In the genomic region with DNA sequence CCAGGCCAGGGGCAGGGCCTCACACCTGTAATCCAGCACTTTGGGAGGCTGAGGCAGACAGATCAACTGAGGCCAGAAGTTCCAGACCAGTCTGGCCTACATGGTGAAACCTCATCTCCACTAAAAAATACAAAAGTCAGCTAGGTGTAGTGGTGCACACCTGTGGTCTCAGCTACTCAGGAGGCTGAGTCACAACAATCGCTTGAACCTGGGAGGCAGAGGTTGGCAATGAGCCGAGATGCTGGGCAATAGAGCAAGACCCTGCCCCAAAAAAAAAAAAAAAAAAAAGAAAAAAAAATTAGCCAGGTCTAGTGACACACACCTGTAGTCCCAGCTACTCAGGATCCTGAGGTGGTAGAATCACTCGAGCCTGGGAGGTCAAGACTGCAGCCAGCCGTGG, we compare ENCODE assay signal across 33 cellular contexts.
"Had no signal": no experiment of that assay in that cellular context is flagged by ENCODE, and none has a peak within 500 bp of the region (broad histone marks: within the 10 kb centered on the region; RNA-seq: fewer than 3 reads in every experiment).

No MANE protein-coding gene starts in this region.

- H3K27ac Mint-ChIP-seq: activated B cell treated with CpG ODN at 0.5 μM for 24 hours; activated CD8-positive, alpha-beta T cell treated with anti-CD3 and anti-CD28 coated beads for 36 hours; activated naive CD8-positive, alpha-beta T cell treated with anti-CD3 and anti-CD28 coated beads for 36 hours; activated naive CD8-positive, alpha-beta T cell treated with anti-CD3 and anti-CD28 coated beads, Interleukin-2, amount 50 U/mL, for 24 hours; activated T-helper 17 cell treated with anti-CD3 and anti-CD28 coated beads, Interleukin-2, amount 50 U/mL, for 72 hours; T-helper 17 cell; T-helper 2 cell treated with Interferon-gamma antibody and Interleukin-4, amounts not matched to agents 5 μg/mL and 100 μg/mL, for 36 hours had no signal

- H3K4me1 Mint-ChIP-seq: activated naive CD8-positive, alpha-beta T cell treated with anti-CD3 and anti-CD28 coated beads, Interleukin-2, amount 50 U/mL, for 24 hours; activated T-helper 17 cell treated with anti-CD3 and anti-CD28 coated beads, Interleukin-2, amount 50 U/mL, for 72 hours had no signal

- H3K27ac ChIP-seq: adrenal gland, body of pancreas, epithelial cell of prostate, esophagus squamous epithelium, gastroesophageal sphincter, heart right ventricle, WERI-Rb-1 had no signal

- H3K9me3 ChIP-seq: adrenal gland, body of pancreas, esophagus squamous epithelium, gastroesophageal sphincter had no signal

- H3K4me3 ChIP-seq: adrenal gland, body of pancreas, esophagus squamous epithelium, gastroesophageal sphincter, heart right ventricle had no signal

- H3K9me3 Mint-ChIP-seq: activated B cell treated with CpG ODN at 0.5 μM for 24 hours; activated CD8-positive, alpha-beta T cell treated with anti-CD3 and anti-CD28 coated beads for 36 hours; activated naive CD8-positive, alpha-beta T cell treated with anti-CD3 and anti-CD28 coated beads for 36 hours; activated naive CD8-positive, alpha-beta T cell treated with anti-CD3 and anti-CD28 coated beads, Interleukin-2, amount 50 U/mL, for 24 hours; activated T-cell treated with anti-CD3 and anti-CD28 coated beads, Interleukin-2, amount 50 U/mL, for 4 hours; activated T-helper 17 cell treated with anti-CD3 and anti-CD28 coated beads, Interleukin-2, amount 50 U/mL, for 72 hours; T-helper 2 cell treated with Interferon-gamma antibody and Interleukin-4, amounts not matched to agents 5 μg/mL and 100 μg/mL, for 36 hours had no signal

- ATAC-seq: activated CD4-positive, CD25-positive, alpha-beta regulatory T cell treated with anti-CD3 and anti-CD28 coated beads, Interleukin-2, amount 50 U/mL, for 24 hours; activated CD8-positive, alpha-beta T cell treated with anti-CD3 and anti-CD28 coated beads for 36 hours; activated naive CD8-positive, alpha-beta T cell treated with anti-CD3 and anti-CD28 coated beads, Interleukin-2, amount 50 U/mL, for 24 hours; activated T-cell treated with anti-CD3 and anti-CD28 coated beads, Interleukin-2, amount 50 U/mL, for 4 hours; activated T-helper 17 cell treated with anti-CD3 and anti-CD28 coated beads, Interleukin-2, amount 50 U/mL, for 72 hours; body of pancreas; gastroesophageal sphincter; heart right ventricle; T-helper 17 cell had no signal

- H3K27me3 ChIP-seq: adrenal gland, body of pancreas, esophagus squamous epithelium, gastroesophageal sphincter, heart right ventricle had no signal

- H3K4me3 Mint-ChIP-seq: activated B cell treated with CpG ODN at 0.5 μM for 24 hours; activated CD8-positive, alpha-beta T cell treated with anti-CD3 and anti-CD28 coated beads for 36 hours; activated naive CD8-positive, alpha-beta T cell treated with anti-CD3 and anti-CD28 coated beads for 36 hours; activated naive CD8-positive, alpha-beta T cell treated with anti-CD3 and anti-CD28 coated beads, Interleukin-2, amount 50 U/mL, for 24 hours; activated T-cell treated with anti-CD3 and anti-CD28 coated beads, Interleukin-2, amount 50 U/mL, for 4 hours; activated T-helper 17 cell treated with anti-CD3 and anti-CD28 coated beads, Interleukin-2, amount 50 U/mL, for 72 hours; T-helper 17 cell; T-helper 2 cell treated with Interferon-gamma antibody and Interleukin-4, amounts not matched to agents 5 μg/mL and 100 μg/mL, for 36 hours had no signal

- H3K4me1 ChIP-seq: adrenal gland, body of pancreas had no signal

- H3K27me3 Mint-ChIP-seq: activated B cell treated with CpG ODN at 0.5 μM for 24 hours; activated CD8-positive, alpha-beta T cell treated with anti-CD3 and anti-CD28 coated beads for 36 hours; activated naive CD8-positive, alpha-beta T cell treated with anti-CD3 and anti-CD28 coated beads for 36 hours; activated naive CD8-positive, alpha-beta T cell treated with anti-CD3 and anti-CD28 coated beads, Interleukin-2, amount 50 U/mL, for 24 hours; activated T-helper 17 cell treated with anti-CD3 and anti-CD28 coated beads, Interleukin-2, amount 50 U/mL, for 72 hours; T-helper 17 cell had no signal

- DNase-seq: activated B cell treated with CpG ODN at 0.5 μM for 24 hours; activated CD4-positive, alpha-beta T cell treated with anti-CD3 and anti-CD28 coated beads for 48 hours; activated CD4-positive, alpha-beta T cell treated with anti-CD3 and anti-CD28 coated beads, Interleukin-2, amount 50 U/mL, for 1 hour; activated CD4-positive, alpha-beta T cell treated with anti-CD3 and anti-CD28 coated beads, Interleukin-2, amount 50 U/mL, for 48 hours; activated CD8-positive, alpha-beta memory T cell treated with anti-CD3 and anti-CD28 coated beads for 24 hours; activated CD8-positive, alpha-beta T cell treated with anti-CD3 and anti-CD28 coated beads for 36 hours; activated effector memory CD4-positive, alpha-beta T cell treated with Interleukin-2 at 50 U/mL for 16 hours; activated gamma-delta T cell treated with Interleukin-2 at 50 U/mL for 16 hours; activated naive CD4-positive, alpha-beta T cell treated with anti-CD3 and anti-CD28 coated beads, Interleukin-2, amount 50 U/mL, for 16 hours; activated naive CD4-positive, alpha-beta T cell treated with Interleukin-2 at 50 U/mL for 16 hours; activated naive CD8-positive, alpha-beta T cell treated with anti-CD3 and anti-CD28 coated beads for 36 hours; activated naive CD8-positive, alpha-beta T cell treated with anti-CD3 and anti-CD28 coated beads, Interleukin-2, amount 50 U/mL, for 24 hours; activated T-cell treated with anti-CD3 and anti-CD28 coated beads, Interleukin-2, amount 50 U/mL, for 4 hours; adrenal gland; amygdala; aorta; body of pancreas; caudate nucleus; cortex of kidney; dermis blood vessel endothelial cell; effector CD4-positive, alpha-beta T cell; esophagus squamous epithelium; foreskin melanocyte; heart right ventricle; T-helper 1 cell; T-helper 17 cell; T1000; WERI-Rb-1 had no signal

- H3K36me3 ChIP-seq: adrenal gland, esophagus squamous epithelium, WERI-Rb-1 had no signal
